In genomic region chr12:9421520-9422086, GRCh38 we compare ENCODE assay signal across 7 cellular contexts.
DNase-seq lines count a peak whose midpoint lies in the region; ATAC-seq lines count a peak whose summit lies in the region.
"Not testable (repeated sequence)": the region's sequence is repeated elsewhere in the genome, so short reads cannot be mapped to it uniquely, and the experiment has no call there.

No MANE protein-coding gene starts in this region.

- not testable (repeated sequence) for H3K27ac Mint-ChIP-seq in activated CD4-positive, alpha-beta T cell treated with anti-CD3 and anti-CD28 coated beads for 36 hours
- H3K27ac Mint-ChIP-seq in stimulated activated naive B cell treated with anti-CD40 and anti-IgM and Interleukin-4, amounts not matched to agents 10 μg/mL and 1 μg/mL and 100 μg/mL, for 72 hours: peak overlapping the region; percentile 5

- H3K4me1 Mint-ChIP-seq in activated CD4-positive, alpha-beta T cell treated with anti-CD3 and anti-CD28 coated beads for 36 hours; stimulated activated naive B cell treated with anti-CD40 and anti-IgM and Interleukin-4, amounts not matched to agents 10 μg/mL and 1 μg/mL and 100 μg/mL, for 72 hours: not testable (repeated sequence)

- peaks cover 16% of the 10 kb centered on the region for H3K36me3 Mint-ChIP-seq in activated CD4-positive, alpha-beta T cell treated with anti-CD3 and anti-CD28 coated beads for 36 hours (ENCODE audit: low read depth)
- H3K36me3 Mint-ChIP-seq in stimulated activated naive B cell treated with anti-CD40 and anti-IgM and Interleukin-4, amounts not matched to agents 10 μg/mL and 1 μg/mL and 100 μg/mL, for 72 hours: peaks cover 5 to 13% of the 10 kb centered on the region in 2 donors

- H3K4me3 Mint-ChIP-seq in activated CD4-positive, alpha-beta T cell treated with anti-CD3 and anti-CD28 coated beads for 36 hours; stimulated activated naive B cell treated with anti-CD40 and anti-IgM and Interleukin-4, amounts not matched to agents 10 μg/mL and 1 μg/mL and 100 μg/mL, for 72 hours: not testable (repeated sequence)

- intact Hi-C loops in activated CD4-positive, alpha-beta T cell treated with anti-CD3 and anti-CD28 coated beads for 36 hours (cut with DNase I, micrococcal nuclease): not testable (repeated sequence)

- POLR2A ChIA-PET in activated CD4-positive, alpha-beta T cell treated with anti-CD3 and anti-CD28 coated beads for 36 hours (lab: Charles Lee): interaction anchor here (0.6 kb wide), 1 partner anchor 118 kb away, joined by 3 read pairs; no protein-coding TSS in a partner anchor

- DNase-seq in activated CD4-positive, alpha-beta T cell treated with anti-CD3 and anti-CD28 coated beads for 36 hours; stimulated activated naive B cell treated with anti-CD40 and anti-IgM and Interleukin-4, amounts not matched to agents 10 μg/mL and 1 μg/mL and 100 μg/mL, for 72 hours: not testable (repeated sequence)
- DNase-seq in islet precursor cell: peak; percentile 6

- ATAC-seq in GM18502 (IDR thresholded peaks at IDR 0.05; ENCODE audit: poor library complexity, unreplicated experiment) (peak; percentile 44), GM19455 (IDR thresholded peaks at IDR 0.05; ENCODE audit: unreplicated experiment) (peak; percentile 70), HG02759 (IDR thresholded peaks at IDR 0.05; ENCODE audit: unreplicated experiment) (peak; percentile 61), HG03571 (IDR thresholded peaks at IDR 0.05; ENCODE audit: unreplicated experiment) (peak; percentile 58)
- ATAC-seq in activated CD4-positive, alpha-beta T cell treated with anti-CD3 and anti-CD28 coated beads for 36 hours: peak; percentile 30
- peak in 1 of 2 donors; percentile 62 for ATAC-seq in stimulated activated naive B cell treated with anti-CD40 and anti-IgM and Interleukin-4, amounts not matched to agents 10 μg/mL and 1 μg/mL and 100 μg/mL, for 72 hours (replicated peaks)

- H3K27me3 Mint-ChIP-seq in activated CD4-positive, alpha-beta T cell treated with anti-CD3 and anti-CD28 coated beads for 36 hours; stimulated activated naive B cell treated with anti-CD40 and anti-IgM and Interleukin-4, amounts not matched to agents 10 μg/mL and 1 μg/mL and 100 μg/mL, for 72 hours: not testable (repeated sequence)

- CTCF ChIA-PET in activated CD4-positive, alpha-beta T cell treated with anti-CD3 and anti-CD28 coated beads for 36 hours (lab: Charles Lee): not testable (repeated sequence)

- H3K9me3 Mint-ChIP-seq in activated CD4-positive, alpha-beta T cell treated with anti-CD3 and anti-CD28 coated beads for 36 hours (ENCODE audit: low read depth); stimulated activated naive B cell treated with anti-CD40 and anti-IgM and Interleukin-4, amounts not matched to agents 10 μg/mL and 1 μg/mL and 100 μg/mL, for 72 hours: not testable (repeated sequence)
